ENCODE assay signal across 8 cellular contexts in genomic region chr1:67713071-67713806, GRCh38. TPM values are rescaled to one million over a fixed set of nuclear protein-coding genes. Genes with fewer than 3 reads are reported as not detected.
DNase-seq lines count a peak whose midpoint lies in the region; ATAC-seq, FAIRE-seq and TF ChIP-seq lines count a peak whose summit lies in the region.

No MANE protein-coding gene starts in this region.

- peaks cover 34% of the 10 kb centered on the region for H3K4me1 Mint-ChIP-seq in progenitor cell of endocrine pancreas (ENCODE audit: low read depth)

- H4K20me1 ChIP-seq in HepG2 (ENCODE audit: insufficient read depth, low read length) = no peaks in the 10 kb centered on the region

- no peak for TF ChIP-seq CTCF in VCaP (conservative IDR thresholded peaks at IDR 0.05)
- no peak for TF ChIP-seq CTCF in HepG2 (CRISPR knock-in tag; IDR thresholded peaks at IDR 0.05)
- no peak for TF ChIP-seq CTCF in progenitor cell of endocrine pancreas (IDR thresholded peaks at IDR 0.05; ENCODE audit: unreplicated experiment)

- H2AFZ ChIP-seq in HepG2 (ENCODE audit: low read length) = no peak overlapping the region

- H3K4me2 ChIP-seq in HepG2 (ENCODE audit: low read depth, low read length) = 0 out of 2 replicates have a peak overlapping the region, but pooled peaks have one; percentile 8

- POLR2A ChIA-PET in HepG2 (lab: Yijun Ruan, JAX) = no interaction called here

- no peaks in the 10 kb centered on the region for H3K36me3 Mint-ChIP-seq in progenitor cell of endocrine pancreas (ENCODE audit: insufficient read depth)

- H3K9me3 ChIP-seq in HepG2 (ENCODE audit: low read length) = no peaks in the 10 kb centered on the region

- peak; percentile 46; the same call in 2 of the 3 replicates for ATAC-seq in HepG2

- peak; percentile 61 for DNase-seq in DMS153 treated with DMSO at 0.1 percent for 48 hours (lab: John Stamatoyannopoulos, UW; ENCODE audit: unreplicated experiment)
- peak; percentile 57 for DNase-seq in NCI-H1436 treated with DMSO at 0.1 percent for 48 hours (lab: John Stamatoyannopoulos, UW)
- peak; percentile 45 for DNase-seq in HepG2 (ENCODE audit: low spot score)
- no peak for DNase-seq in globus pallidus (ENCODE audit: low spot score)
- DNase-seq in anterior cingulate cortex (lab: John Stamatoyannopoulos, UW) = no peak
- no peak for DNase-seq in GOT3 (lab: John Stamatoyannopoulos, UW)
- no peak for DNase-seq in progenitor cell of endocrine pancreas (ENCODE audit: low spot score, unreplicated experiment)

- H3K27me3 ChIP-seq in HepG2 (ENCODE audit: control insufficient read depth in 1 of 2, insufficient read depth in 2 of 2, low read length in 2 of 2) = peaks cover 0 to 14% of the 10 kb centered on the region in 2 experiments; a peak in 2 of 5 replicates

- no peak overlapping the region for H3K4me3 Mint-ChIP-seq in progenitor cell of endocrine pancreas (ENCODE audit: low read depth)

- in situ Hi-C loops in HepG2 (cut with HindIII; ENCODE audit: extremely low pct_ligation_motif_present, low pct_unique_long_range_greater_than_20kb) = no loop called here

- H3K4me1 ChIP-seq in HepG2 (ENCODE audit: insufficient read depth, low read length) = peaks cover 67% of the 10 kb centered on the region

- no peaks in the 10 kb centered on the region for H3K9me3 Mint-ChIP-seq in progenitor cell of endocrine pancreas (ENCODE audit: low read depth)

- no peak overlapping the region for H3K4me3 ChIP-seq in HepG2 (replicated peaks in 1 of 3; ENCODE audit: insufficient read depth in 1 of 3, low read depth in 2 of 3, low read length in 3 of 3)

- no peak for TF ChIP-seq POLR2A in HepG2 (IDR thresholded peaks at IDR 0.05; ENCODE audit: insufficient read depth in 1 of 2, low read depth in 2 of 2, low read length in 2 of 2)

- CTCF ChIA-PET in HepG2 (lab: Yijun Ruan, JAX; ENCODE audit: low intra/inter-chr PET ratio, low total read pairs) = no interaction called here

- no peak for TF ChIP-seq EP300 in HepG2 (IDR thresholded peaks at IDR 0.05; ENCODE audit: low read depth in 2 of 2, low read length in 2 of 2)
- TF ChIP-seq EP300 in HepG2 (CRISPR knock-in tag; IDR thresholded peaks at IDR 0.05; ENCODE audit: borderline replicate concordance) = no peak

- H3K27me3 Mint-ChIP-seq in progenitor cell of endocrine pancreas = peaks cover 3% of the 10 kb centered on the region

- no peak for TF ChIP-seq RAD21 in HepG2 (CRISPR knock-in tag; IDR thresholded peaks at IDR 0.05)

- H3K27ac Mint-ChIP-seq in progenitor cell of endocrine pancreas = no peak overlapping the region

- H3K79me2 ChIP-seq in HepG2 (ENCODE audit: insufficient read depth, low read length) = no peaks in the 10 kb centered on the region

- WGBS in HepG2 (ENCODE audit: low lambda C conversion rate) = 90% methylated on average over 3 of the region's 3 CpGs

- intact Hi-C loops in HepG2 (cut with micrococcal nuclease; ENCODE audit: unreplicated experiment) = no loop called here

- H3K9ac ChIP-seq in HepG2 (ENCODE audit: insufficient read depth, low read depth, low read length) = no peak overlapping the region

- H3K27ac ChIP-seq in VCaP (peak overlapping the region; percentile 91), HepG2 (ENCODE audit: extremely low read length, insufficient read depth, low read length) (no peak overlapping the region)

- no TSS peak for BruUV-seq in HepG2 (replicated peaks; lab: Mats Ljungman, UMichigan)

- H3K36me3 ChIP-seq in HepG2 (replicated peaks in 1 of 2; ENCODE audit: control insufficient read depth in 1 of 2, insufficient read depth in 2 of 2, low read length in 2 of 2) = no peaks in the 10 kb centered on the region

- no peak for FAIRE-seq in HepG2 (lab: Jason Lieb, UNC)

TF ChIP-seq in HepG2, 621 proteins besides CTCF, POLR2A, EP300 and RAD21:
- TF ChIP-seq EEA1 (CRISPR knock-in tag; IDR thresholded peaks at IDR 0.05; ENCODE audit: borderline replicate concordance) (no peak), FOSL2 (CRISPR knock-in tag; IDR thresholded peaks at IDR 0.05) (0 out of 2 replicates have a peak, but pooled peaks have one; percentile 9)

RNA-seq across cellular contexts. Expression of gene GADD45A, which starts 28.2 kb away (rescaled TPM):
- total RNA-seq in HepG2 (2016; rRNA removed; fragmentation: Illumina TruSeq; extraction: Trizol) = 25.0 and 46.2 TPM in 2 replicates
- total RNA-seq in HepG2 (2016; cell fraction: cytosol; rRNA removed; fragmentation: Illumina TruSeq; extraction: Trizol; ENCODE audit: low read depth) = 21.8 and 26.9 TPM in 2 replicates
- 23.2 and 49.2 TPM in 2 replicates for total RNA-seq in HepG2 (2016; cell fraction: insoluble cytoplasmic fraction; rRNA removed; fragmentation: Illumina TruSeq; extraction: Trizol)
- 27.1 and 30.4 TPM in 2 replicates for total RNA-seq in HepG2 (2016; cell fraction: membrane; rRNA removed; fragmentation: Illumina TruSeq; extraction: Trizol)
- 59.8 and 64.1 TPM in 2 replicates for total RNA-seq in HepG2 (2016; cell fraction: nucleus; rRNA removed; fragmentation: Illumina TruSeq; extraction: Trizol)
- 33.2 and 36.2 TPM in 2 replicates for polyA plus RNA-seq in HepG2 (2011; rRNA removed)
- 30.4 and 31.8 TPM in 2 replicates for polyA plus RNA-seq in HepG2 (2011; cell fraction: cytosol; rRNA removed)
- 131 and 138 TPM in 2 replicates for polyA plus RNA-seq in HepG2 (2011; cell fraction: nucleus; rRNA removed)
- polyA plus RNA-seq in HepG2 (2012) = 49.0 and 63.8 TPM in 2 replicates
- polyA plus RNA-seq in HepG2 (2016; cell fraction: cytosol; fragmentation: Illumina TruSeq; extraction: Trizol; ENCODE audit: low read depth) = 24.1 and 25.0 TPM in 2 replicates
- 48.7 and 51.1 TPM in 2 replicates for polyA plus RNA-seq in HepG2 (2016; cell fraction: insoluble cytoplasmic fraction; fragmentation: Illumina TruSeq; extraction: Trizol; ENCODE audit: low read depth)
- 26.6 and 28.9 TPM in 2 replicates for polyA plus RNA-seq in HepG2 (2016; cell fraction: membrane; fragmentation: Illumina TruSeq; extraction: Trizol; ENCODE audit: low read depth)
- 151 and 156 TPM in 2 replicates for polyA plus RNA-seq in HepG2 (2016; cell fraction: nucleus; fragmentation: Illumina TruSeq; extraction: Trizol; ENCODE audit: insufficient read depth, low read depth)
- 1.4 and 17.0 TPM in 2 replicates for polyA minus RNA-seq in HepG2 (2011; rRNA and poly(A)+ RNA removed; ENCODE audit: low replicate concordance)
- 11.3 and 13.7 TPM in 2 replicates for polyA minus RNA-seq in HepG2 (2011; cell fraction: cytosol; rRNA and poly(A)+ RNA removed)
- polyA minus RNA-seq in HepG2 (2011; cell fraction: nucleus; rRNA and poly(A)+ RNA removed) = 60.7 and 75.2 TPM in 2 replicates
- total RNA-seq in progenitor cell of endocrine pancreas = 47.7 and 56.2 TPM in 2 replicates

Comparison
In these comparisons a context has a peak if more than half of its experiments do, and no peak if none do; other contexts are left out.
1. DNase-seq: peak in DMS153 treated with DMSO at 0.1 percent for 48 hours (single experiment), NCI-H1436 treated with DMSO at 0.1 percent for 48 hours (single experiment) and HepG2 (single experiment); none in globus pallidus (single experiment), anterior cingulate cortex (0 of 58), GOT3 (single experiment) and progenitor cell of endocrine pancreas (single experiment).